9 cellular contexts compared by ENCODE assay signal in the genomic region with DNA sequence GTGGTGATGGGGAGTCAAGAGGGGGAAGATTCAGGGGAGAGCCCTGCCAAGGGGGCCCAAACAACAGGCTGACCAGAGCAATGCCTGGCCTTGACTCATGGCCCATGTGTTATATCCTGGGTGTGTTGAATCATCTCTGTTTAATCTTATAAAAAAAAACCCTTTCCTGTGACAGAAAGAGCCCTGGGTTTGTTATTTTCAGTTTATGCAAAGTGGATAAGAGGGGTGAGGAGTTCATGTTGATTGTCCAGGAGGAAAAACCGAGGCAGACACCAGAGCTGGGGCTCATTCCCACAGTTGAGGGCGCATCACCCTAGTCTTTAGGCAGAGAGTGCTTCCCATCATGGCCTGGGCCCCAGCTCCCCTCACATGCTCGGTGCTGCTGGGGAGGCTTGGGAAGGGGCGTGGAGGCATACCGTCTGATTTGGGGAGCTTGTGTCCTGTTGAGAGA. TPM values are rescaled to one million over a fixed set of nuclear protein-coding genes. Genes with fewer than 3 reads are reported as not detected.
DNase-seq lines count a peak whose midpoint lies in the region; ATAC-seq, FAIRE-seq and TF ChIP-seq lines count a peak whose summit lies in the region.
"Had no signal": no experiment of that assay in that cellular context is flagged by ENCODE, and none has a peak within 500 bp of the region (broad histone marks: within the 10 kb centered on the region; RNA-seq: fewer than 3 reads in every experiment).

No MANE protein-coding gene starts in this region.

- SMC1A ChIA-PET in GM12878 (lab: Charles Lee; ENCODE audit: uncharacterized antibody, unreplicated experiment): interaction anchor here (0.6 to 12.1 kb wide), 10 partner anchors 9 to 152 kb away, joined by 3 to 362 read pairs (median 8); partner anchors contain the start of gene IL1B

- H3K18ac ChIP-seq in IMR-90 (ENCODE audit: low read depth, low read length): peak overlapping the region; percentile 93

- peak overlapping the region; percentile 93 for H2BK120ac ChIP-seq in IMR-90 (ENCODE audit: low read depth, low read length)

- CTCF ChIA-PET in IMR-90 (lab: Yijun Ruan, JAX): interaction anchor here (1.4 kb wide), 1 partner anchor 130 kb away, joined by 6 read pairs; no protein-coding TSS in a partner anchor
- CTCF ChIA-PET in GM12878 (lab: Yijun Ruan, JAX): interaction anchor here (0.8 to 12.0 kb wide), 7 partner anchors 12 to 155 kb away, joined by 3 to 496 read pairs (median 4); no protein-coding TSS in a partner anchor
- CTCF ChIA-PET in CD4-positive, alpha-beta T cell (lab: Charles Lee): no interaction called here

- H3K23ac ChIP-seq in IMR-90 (ENCODE audit: low read depth, low read length): peak overlapping the region; percentile 69

- H3K9me3 ChIP-seq in IMR-90 (ENCODE audit: control insufficient read depth, insufficient read depth, low read length) (no peaks in the 10 kb centered on the region), GM12878 (replicated peaks; ENCODE audit: control insufficient read depth, insufficient read depth, low read length) (no peaks in the 10 kb centered on the region)
- H3K9me3 ChIP-seq in CD4-positive, alpha-beta T cell (ENCODE audit: control insufficient read depth, low read length): no peaks in the 10 kb centered on the region
- H3K9me3 ChIP-seq: tibial nerve had no signal

- dilution Hi-C loops in IMR-90 (cut with HindIII; ENCODE audit: low sequenced_read_pairs, unreplicated experiment): no loop called here

- H3K14ac ChIP-seq in IMR-90 (replicated peaks; ENCODE audit: low read depth, low read length): peak overlapping the region; percentile 90

- 100% methylated on average over 3 of the region's 5 CpGs; no CpG with 5 or more reads in 1 of the 2 experiments for WGBS in IMR-90 (ENCODE audit: extremely low coverage in 2 of 2, insufficient read length in 1 of 2), 2 experiments
- WGBS in GM12878 (ENCODE audit: insufficient coverage, insufficient replicate concordance, low lambda C conversion rate, missing lambda C conversion rate): 68% methylated on average over 5 of the region's 5 CpGs

- H3K9ac ChIP-seq in IMR-90 (ENCODE audit: low read depth, low read length) (no peak overlapping the region), GM12878 (ENCODE audit: control insufficient read depth, insufficient read depth, low read length) (no peak overlapping the region)

- H2BK5ac ChIP-seq in IMR-90 (ENCODE audit: low read depth, low read length, poor library complexity, severe bottlenecking): peak overlapping the region; percentile 95

- H4K20me1 ChIP-seq in IMR-90 (ENCODE audit: insufficient read depth, low read length) (no peaks in the 10 kb centered on the region), GM12878 (ENCODE audit: control insufficient read depth, insufficient read depth) (no peaks in the 10 kb centered on the region)

- no peak overlapping the region for H3K27ac Mint-ChIP-seq in CD4-positive, alpha-beta T cell

- no peak overlapping the region for H3K4me2 ChIP-seq in IMR-90 (ENCODE audit: low read depth, low read length)
- peak overlapping the region; percentile 56 for H3K4me2 ChIP-seq in GM12878 (ENCODE audit: control insufficient read depth, insufficient read depth)

- POLR2A ChIA-PET in IMR-90 (lab: Charles Lee; ENCODE audit: unreplicated experiment): no interaction called here
- POLR2A ChIA-PET in GM12878 (lab: Charles Lee): interaction anchor here (0.5 to 1.6 kb wide), 5 partner anchors 41 to 296 kb away, joined by 3 to 7 read pairs (median 3); no protein-coding TSS in a partner anchor
- POLR2A ChIA-PET in CD4-positive, alpha-beta T cell (lab: Charles Lee): no interaction called here

- H3K4me1 ChIP-seq in IMR-90 (ENCODE audit: control insufficient read depth, insufficient read depth, low read length): peaks cover 14% of the 10 kb centered on the region
- peaks cover 29% of the 10 kb centered on the region for H3K4me1 ChIP-seq in GM12878 (ENCODE audit: control insufficient read depth, insufficient read depth, low read length)
- H3K4me1 ChIP-seq: tibial nerve had no signal

- RAD21 ChIA-PET in GM12878 (lab: Charles Lee; ENCODE audit: unreplicated experiment): interaction anchor here (1.1 to 11.8 kb wide), 8 partner anchors 43 to 173 kb away, joined by 3 to 281 read pairs (median 4); partner anchors contain the start of gene IL1B

- TF ChIP-seq EP300 in GM12878 (IDR thresholded peaks at IDR 0.05; ENCODE audit: borderline replicate concordance in 1 of 2, control insufficient read depth in 1 of 2, low read depth in 2 of 2, low read length in 2 of 2): no peak

- peak overlapping the region; percentile 62 for H4K5ac ChIP-seq in IMR-90 (ENCODE audit: low read depth, low read length)

- peak overlapping the region; percentile 91; the same call in 2 of the 3 replicates for H2BK15ac ChIP-seq in IMR-90 (ENCODE audit: low read depth, low read length)

- TF ChIP-seq CTCF in IMR-90 (conservative IDR thresholded peaks at IDR 0.05; ENCODE audit: low read depth, low read length) (no peak), GM12878 (IDR thresholded peaks at IDR 0.05 in 2 of 3, conservative IDR thresholded peaks at IDR 0.05 in 1 of 3; ENCODE audit: control insufficient read depth in 2 of 3, extremely low read depth in 1 of 3, insufficient read depth in 1 of 3, low read depth in 3 of 3, low read length in 3 of 3) (no peak)
- no peak for TF ChIP-seq CTCF in CD4-positive, alpha-beta T cell (IDR thresholded peaks at IDR 0.05)

- 0 out of 2 replicates have a peak overlapping the region, but pooled peaks have one; percentile 12 for H3K56ac ChIP-seq in IMR-90 (ENCODE audit: extremely low read depth, insufficient read depth, low read length)

- H3K9me1 ChIP-seq in IMR-90 (ENCODE audit: insufficient read depth, low read length): peaks cover 22% of the 10 kb centered on the region

- H3K36me3 ChIP-seq in IMR-90 (ENCODE audit: control insufficient read depth, insufficient read depth, low read length) (no peaks in the 10 kb centered on the region), GM12878 (ENCODE audit: control insufficient read depth in 2 of 2, insufficient read depth in 2 of 2, low read length in 1 of 2) (no peaks in the 10 kb centered on the region)
- H3K36me3 ChIP-seq: tibial nerve had no signal

- H2AK5ac ChIP-seq in IMR-90 (ENCODE audit: low read depth, low read length): peak overlapping the region; percentile 96

- H3K36me3 Mint-ChIP-seq in CD4-positive, alpha-beta T cell (ENCODE audit: low read depth): no peaks in the 10 kb centered on the region

- no peaks in the 10 kb centered on the region for H3K9me3 Mint-ChIP-seq in CD4-positive, alpha-beta T cell

- in situ Hi-C loops in IMR-90 (cut with MboI; ENCODE audit: low sequenced_read_pairs): no loop called here
- in situ Hi-C loops in GM12878 (cut with MboI): no loop called here

- H3K4me3 ChIP-seq in IMR-90 (ENCODE audit: insufficient read depth, low read depth, low read length): no peak overlapping the region
- H3K4me3 ChIP-seq in GM12878: no peak overlapping the region
- H3K4me3 ChIP-seq: tibial nerve had no signal

- TF ChIP-seq RAD21 in IMR-90 (IDR thresholded peaks at IDR 0.05; ENCODE audit: low read length): no peak
- TF ChIP-seq RAD21 in GM12878 (IDR thresholded peaks at IDR 0.05; ENCODE audit: insufficient read depth, low read depth, low read length): no peak

- peak overlapping the region; percentile 65 for H2AK9ac ChIP-seq in IMR-90 (replicated peaks; ENCODE audit: low read depth, low read length, poor library complexity)

- H3K79me1 ChIP-seq in IMR-90 (ENCODE audit: low read depth in 1 of 2, low read length in 2 of 2): peaks cover 0 to 3% of the 10 kb centered on the region in 2 experiments; a peak in 2 of 4 replicates

- peak; percentile 97 for DNase-seq in ELR (ENCODE audit: low read depth)
- peak; percentile 82 for DNase-seq in IMR-90
- no peak for DNase-seq in GM12878 (ENCODE audit: low read depth, low spot score)
- DNase-seq in non-pigmented ciliary epithelial cell (ENCODE audit: low read depth): peak; percentile 62
- no peak for DNase-seq in CD4-positive, alpha-beta T cell

- BruUV-seq in IMR-90 (replicated peaks; lab: Mats Ljungman, UMichigan) (no TSS peak), GM12878 (replicated peaks; lab: Mats Ljungman, UMichigan) (no TSS peak)

- peak overlapping the region; percentile 90 for H4K91ac ChIP-seq in IMR-90 (ENCODE audit: insufficient read depth, low read depth, low read length)

- H3K27me3 Mint-ChIP-seq in CD4-positive, alpha-beta T cell: no peaks in the 10 kb centered on the region

- H2AFZ ChIP-seq in IMR-90 (replicated peaks; ENCODE audit: low read length, poor library complexity) (peak overlapping the region; percentile 84), GM12878 (ENCODE audit: control insufficient read depth, low read depth, low read length) (peak overlapping the region; percentile 46)

- FAIRE-seq in GM12878 (lab: Jason Lieb, UNC): no peak

- H3K4ac ChIP-seq in IMR-90 (ENCODE audit: low read depth, low read length): peak overlapping the region; percentile 94

- H3K27me3 ChIP-seq in IMR-90 (ENCODE audit: control insufficient read depth, insufficient read depth, low read length) (no peaks in the 10 kb centered on the region), GM12878 (replicated peaks in 1 of 2; ENCODE audit: control insufficient read depth in 2 of 2, insufficient read depth in 2 of 2, low read length in 1 of 2) (no peaks in the 10 kb centered on the region)
- H3K27me3 ChIP-seq in CD4-positive, alpha-beta T cell (ENCODE audit: control insufficient read depth, insufficient read depth, low read length): no peaks in the 10 kb centered on the region
- H3K27me3 ChIP-seq: tibial nerve had no signal

- peak overlapping the region; percentile 92 for H2BK20ac ChIP-seq in IMR-90 (ENCODE audit: low read depth, low read length)

- H4K8ac ChIP-seq in IMR-90 (ENCODE audit: low read depth in 2 of 2, low read length in 2 of 2): peak overlapping the region; percentile 79 to 87

- TF ChIP-seq POLR2A in IMR-90 (IDR thresholded peaks at IDR 0.05; ENCODE audit: low read depth, low read length): no peak
- no peak for TF ChIP-seq POLR2A in GM12878 (IDR thresholded peaks at IDR 0.05; ENCODE audit: low read depth, low read length)

- H3K4me3 Mint-ChIP-seq in CD4-positive, alpha-beta T cell: no peak overlapping the region

- intact Hi-C loops in IMR-90 (cut with micrococcal nuclease): loop anchor here (5.0 kb wide), 1 partner anchor 118 kb away; the partner anchor contains the start of gene CKAP2L
- intact Hi-C loops in GM12878 (cut with micrococcal nuclease; ENCODE audit: unreplicated experiment): loop anchor here (2.0 kb wide), 3 partner anchors 39 to 75 kb away; no protein-coding TSS in a partner anchor
- intact Hi-C loops in CD4-positive, alpha-beta T cell (cut with DNase I, micrococcal nuclease): no loop called here

- H3K27ac ChIP-seq in IMR-90 (ENCODE audit: insufficient read depth, low read length) (peak overlapping the region; percentile 73), GM12878 (ENCODE audit: control insufficient read depth, insufficient read depth) (peak overlapping the region; percentile 75)
- H3K27ac ChIP-seq in CD4-positive, alpha-beta T cell (ENCODE audit: low read depth, low read length): no peak overlapping the region
- H3K27ac ChIP-seq: tibial nerve had no signal

- no peaks in the 10 kb centered on the region for H3K79me2 ChIP-seq in GM12878 (ENCODE audit: control insufficient read depth, insufficient read depth, low read length)

- ATAC-seq in IMR-90 (ENCODE audit: low read depth) (peak; percentile 78), GM12878 (peak; percentile 25), GM21381 (IDR thresholded peaks at IDR 0.05; ENCODE audit: unreplicated experiment) (no peak), HG02678 (IDR thresholded peaks at IDR 0.05; ENCODE audit: unreplicated experiment) (no peak)
- no peak for ATAC-seq in CD4-positive, alpha-beta T cell (ENCODE audit: poor library complexity)

- peaks cover 4% of the 10 kb centered on the region for H3K4me1 Mint-ChIP-seq in CD4-positive, alpha-beta T cell (ENCODE audit: low read depth)

RNA-seq across cellular contexts. Expression of gene IL37, which starts 30.9 kb away (rescaled TPM):
- total RNA-seq in IMR-90 (2012; rRNA removed): not detected in 2 replicates
- 0.15 TPM in 1 of 2 replicates, not detected in the other for polyA plus RNA-seq in IMR-90 (2012; rRNA removed)
- not detected in 2 replicates for polyA plus RNA-seq in IMR-90 (2012; cell fraction: cytosol; rRNA removed)
- polyA plus RNA-seq in IMR-90 (2012; cell fraction: nucleus; rRNA removed; ENCODE audit: low replicate concordance): 0.21 and 0.85 TPM in 2 replicates
- 1.3 TPM in 1 of 2 replicates, not detected in the other for total RNA-seq in GM12878 (2013; cell fraction: nucleolus; rRNA removed)
- total RNA-seq in GM12878 (2014; rRNA removed): not detected in 2 replicates
- not detected in 2 replicates for total RNA-seq in GM12878 (2014; rRNA removed; fragmentation: Illumina TruSeq; extraction: Trizol)
- total RNA-seq in GM12878 (2021): not detected in 2 replicates
- not detected for polyA plus RNA-seq in GM12878 (2011; ENCODE audit: low read depth)
- not detected in 2 replicates for polyA plus RNA-seq in GM12878 (2011; rRNA removed)
- not detected in 2 replicates for polyA plus RNA-seq in GM12878 (2011; cell fraction: cytosol; rRNA removed)
- 0.26 and 0.60 TPM in 2 replicates for polyA plus RNA-seq in GM12878 (2011; cell fraction: nucleus; rRNA removed)
- 0.17 TPM in 1 of 2 replicates, not detected in the other for polyA plus RNA-seq in GM12878 (2012)
- 0.41 TPM in 1 of 2 replicates, not detected in the other for polyA plus RNA-seq in GM12878 (2014; fragmentation: Illumina TruSeq; extraction: Trizol)
- polyA plus RNA-seq in GM12878 (2014; fragmentation: Nextera tagmentation; extraction: Ambion mirVana): not detected
- polyA plus RNA-seq in GM12878 (2014; rRNA removed): 0.54 TPM in 1 of 2 replicates, not detected in the other
- polyA plus RNA-seq in GM12878 (2016; fragmentation: Nextera tagmentation; extraction: Ambion mirVana): not detected
- not detected in 2 replicates for polyA minus RNA-seq in GM12878 (2011; rRNA and poly(A)+ RNA removed)
- polyA minus RNA-seq in GM12878 (2011; cell fraction: cytosol; rRNA and poly(A)+ RNA removed): not detected in 2 replicates
- polyA minus RNA-seq in GM12878 (2011; cell fraction: nucleus; rRNA and poly(A)+ RNA removed): not detected in 2 replicates
- total RNA-seq in CD4-positive, alpha-beta T cell: not detected
- total RNA-seq: myocyte, tibial nerve had no signal

RNA-seq across cellular contexts. Expression of gene IL1B, which starts 43.5 kb away (rescaled TPM):
- total RNA-seq in IMR-90 (2012; rRNA removed): 3.0 and 3.6 TPM in 2 replicates
- 3.2 and 4.4 TPM in 2 replicates for polyA plus RNA-seq in IMR-90 (2012; rRNA removed)
- polyA plus RNA-seq in IMR-90 (2012; cell fraction: cytosol; rRNA removed): 5.7 and 5.9 TPM in 2 replicates
- 5.4 and 17.9 TPM in 2 replicates for polyA plus RNA-seq in IMR-90 (2012; cell fraction: nucleus; rRNA removed; ENCODE audit: low replicate concordance)
- 3.2 and 7.2 TPM in 2 replicates for total RNA-seq in GM12878 (2013; cell fraction: nucleolus; rRNA removed)
- total RNA-seq in GM12878 (2014; rRNA removed): 0.93 and 1.4 TPM in 2 replicates
- total RNA-seq in GM12878 (2014; rRNA removed; fragmentation: Illumina TruSeq; extraction: Trizol): 0.88 and 1.0 TPM in 2 replicates
- 0.64 and 0.72 TPM in 2 replicates for total RNA-seq in GM12878 (2021)
- polyA plus RNA-seq in GM12878 (2011; ENCODE audit: low read depth): 1.4 TPM
- polyA plus RNA-seq in GM12878 (2011; rRNA removed): 0.30 and 0.35 TPM in 2 replicates
- 0.15 and 0.17 TPM in 2 replicates for polyA plus RNA-seq in GM12878 (2011; cell fraction: cytosol; rRNA removed)
- 0.10 and 0.43 TPM in 2 replicates for polyA plus RNA-seq in GM12878 (2011; cell fraction: nucleus; rRNA removed)
- polyA plus RNA-seq in GM12878 (2012): 1.5 and 2.0 TPM in 2 replicates
- 1.3 and 1.4 TPM in 2 replicates for polyA plus RNA-seq in GM12878 (2014; fragmentation: Illumina TruSeq; extraction: Trizol)
- polyA plus RNA-seq in GM12878 (2014; fragmentation: Nextera tagmentation; extraction: Ambion mirVana): 1 to 10 TPM in 1 of 2 experiments, under 1 TPM in 1; 0.57 to 1.6 TPM
- polyA plus RNA-seq in GM12878 (2014; rRNA removed): 0.88 and 1.2 TPM in 2 replicates
- polyA plus RNA-seq in GM12878 (2016; fragmentation: Nextera tagmentation; extraction: Ambion mirVana): under 1 TPM; 0.20 to 0.32 TPM
- polyA minus RNA-seq in GM12878 (2011; rRNA and poly(A)+ RNA removed): 0.93 TPM in 1 of 2 replicates, not detected in the other
- not detected in 2 replicates for polyA minus RNA-seq in GM12878 (2011; cell fraction: cytosol; rRNA and poly(A)+ RNA removed)
- 0.36 TPM in 1 of 2 replicates, not detected in the other for polyA minus RNA-seq in GM12878 (2011; cell fraction: nucleus; rRNA and poly(A)+ RNA removed)
- 1 to 10 TPM; 3.8 to 5.6 TPM for total RNA-seq in CD4-positive, alpha-beta T cell
- total RNA-seq: myocyte had no signal

Comparison
In these comparisons a context has a peak if more than half of its experiments do, and no peak if none do; other contexts are left out.
1. DNase-seq: peak in ELR (single experiment), IMR-90 (single experiment) and non-pigmented ciliary epithelial cell (single experiment); none in GM12878 (single experiment) and CD4-positive, alpha-beta T cell (0 of 10).
2. ATAC-seq: peak in IMR-90 (single experiment) and GM12878 (single experiment); none in CD4-positive, alpha-beta T cell (single experiment), GM21381 (single experiment) and HG02678 (single experiment).
3. intact Hi-C loops: an anchor here in IMR-90 (5.0 kb wide) and GM12878 (2.0 kb wide); none called in CD4-positive, alpha-beta T cell.